10 cellular contexts compared by ENCODE assay signal in the genomic region with DNA sequence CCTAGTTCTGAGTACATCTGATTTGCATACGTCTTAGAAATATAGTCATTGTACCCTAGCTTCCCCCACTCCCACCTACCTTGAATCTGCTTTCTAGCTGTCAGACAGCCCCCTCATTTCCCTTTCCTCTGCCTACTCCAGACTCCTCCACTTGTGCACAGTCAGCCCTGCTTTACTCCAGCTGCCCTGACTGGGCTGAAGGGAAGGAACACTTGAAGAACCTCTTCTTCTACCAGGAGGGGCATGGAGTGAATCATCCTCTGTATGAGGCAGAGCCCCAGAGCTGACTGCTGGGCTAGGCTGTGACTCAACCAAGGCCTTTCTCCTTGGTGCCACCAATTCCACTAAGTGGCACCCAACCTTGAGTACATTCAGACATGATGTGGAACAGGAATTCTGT. TPM values are rescaled to one million over a fixed set of nuclear protein-coding genes. Genes with fewer than 3 reads are reported as not detected.
A peak's percentile ranks its signal among the peaks of the same experiment; 100 is the strongest.
DNase-seq lines count a peak whose midpoint lies in the region; ATAC-seq lines count a peak whose summit lies in the region.
"Had no signal": no experiment of that assay in that cellular context is flagged by ENCODE, and none has a peak within 500 bp of the region (broad histone marks: within the 10 kb centered on the region; RNA-seq: fewer than 3 reads in every experiment).

No MANE protein-coding gene starts in this region.

- in situ Hi-C loops in ACHN (cut with HindIII; ENCODE audit: low pct_ligation_motif_present, low pct_unique_long_range_greater_than_20kb, low sequenced_read_pairs) = no loop called here

- H3K4me1 Mint-ChIP-seq in activated naive CD4-positive, alpha-beta T cell treated with anti-CD3 and anti-CD28 coated beads, Interleukin-2, amount 50 U/mL, for 24 hours = peaks cover 22% of the 10 kb centered on the region

- no peak overlapping the region for H3K4me3 Mint-ChIP-seq in activated naive CD4-positive, alpha-beta T cell treated with anti-CD3 and anti-CD28 coated beads, Interleukin-2, amount 50 U/mL, for 24 hours

- peaks cover 2% of the 10 kb centered on the region for H3K36me3 Mint-ChIP-seq in activated naive CD4-positive, alpha-beta T cell treated with anti-CD3 and anti-CD28 coated beads, Interleukin-2, amount 50 U/mL, for 24 hours

- peak overlapping the region; percentile 95 for H3K27ac Mint-ChIP-seq in activated naive CD4-positive, alpha-beta T cell treated with anti-CD3 and anti-CD28 coated beads, Interleukin-2, amount 50 U/mL, for 24 hours

- no peaks in the 10 kb centered on the region for H3K27me3 Mint-ChIP-seq in activated naive CD4-positive, alpha-beta T cell treated with anti-CD3 and anti-CD28 coated beads, Interleukin-2, amount 50 U/mL, for 24 hours

- no peak for ATAC-seq in HG02678 (IDR thresholded peaks at IDR 0.05; ENCODE audit: unreplicated experiment)
- no peak for ATAC-seq in HG03280 (IDR thresholded peaks at IDR 0.05; ENCODE audit: unreplicated experiment)
- no peak for ATAC-seq in GM19463 (IDR thresholded peaks at IDR 0.05; ENCODE audit: unreplicated experiment)
- ATAC-seq: left lobe of liver, sciatic nerve had no signal

- no peaks in the 10 kb centered on the region for H3K9me3 Mint-ChIP-seq in activated naive CD4-positive, alpha-beta T cell treated with anti-CD3 and anti-CD28 coated beads, Interleukin-2, amount 50 U/mL, for 24 hours

- H3K27ac ChIP-seq in substantia nigra (ENCODE audit: low read depth, low read length, poor library complexity, severe bottlenecking) = no peak overlapping the region

- DNase-seq in ACHN (peak; percentile 6), M059J (ENCODE audit: low read depth) (peak; percentile 67), putamen (ENCODE audit: low spot score) (peak; percentile 85), substantia nigra (lab: John Stamatoyannopoulos, UW) (no peak)

RNA-seq across cellular contexts. Expression of a gene that starts 18.1 kb away (rescaled TPM):
- total RNA-seq in M059J (2014; rRNA removed; shearing (Covaris generic)) = 46.6 and 66.8 TPM in 2 replicates

Comparison
In these comparisons a context has a peak if more than half of its experiments do, and no peak if none do; other contexts are left out.
1. DNase-seq: peak in ACHN (single experiment), M059J (single experiment) and putamen (single experiment); none in substantia nigra (0 of 49).